Comparison of ENCODE assay signal across 1 cellular context in the genomic region with DNA sequence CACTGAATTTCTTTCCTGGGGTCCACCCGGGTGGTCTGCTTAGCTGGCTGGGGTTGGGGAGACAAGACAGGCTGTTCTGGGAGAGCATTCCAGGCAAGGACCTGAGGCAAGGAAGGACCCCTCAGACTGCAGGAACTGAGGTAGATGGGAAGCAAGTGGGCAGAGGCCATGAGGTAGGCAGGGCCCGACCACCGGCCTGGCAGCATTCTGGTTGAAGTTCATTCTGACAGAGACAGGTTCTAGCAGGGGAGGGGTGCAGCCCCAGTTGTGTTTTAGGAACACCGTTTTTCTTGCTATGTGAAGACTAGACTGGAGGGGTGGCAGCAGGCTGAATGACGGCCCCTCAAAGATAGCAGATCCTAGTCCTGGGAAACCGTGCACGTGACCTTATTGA.
TF ChIP-seq lines count a peak whose summit lies in the region.

No MANE protein-coding gene starts in this region.

TF ChIP-seq in HepG2, 621 proteins besides CTCF, POLR2A, EP300 and RAD21:
- TF ChIP-seq, protein P1, sequence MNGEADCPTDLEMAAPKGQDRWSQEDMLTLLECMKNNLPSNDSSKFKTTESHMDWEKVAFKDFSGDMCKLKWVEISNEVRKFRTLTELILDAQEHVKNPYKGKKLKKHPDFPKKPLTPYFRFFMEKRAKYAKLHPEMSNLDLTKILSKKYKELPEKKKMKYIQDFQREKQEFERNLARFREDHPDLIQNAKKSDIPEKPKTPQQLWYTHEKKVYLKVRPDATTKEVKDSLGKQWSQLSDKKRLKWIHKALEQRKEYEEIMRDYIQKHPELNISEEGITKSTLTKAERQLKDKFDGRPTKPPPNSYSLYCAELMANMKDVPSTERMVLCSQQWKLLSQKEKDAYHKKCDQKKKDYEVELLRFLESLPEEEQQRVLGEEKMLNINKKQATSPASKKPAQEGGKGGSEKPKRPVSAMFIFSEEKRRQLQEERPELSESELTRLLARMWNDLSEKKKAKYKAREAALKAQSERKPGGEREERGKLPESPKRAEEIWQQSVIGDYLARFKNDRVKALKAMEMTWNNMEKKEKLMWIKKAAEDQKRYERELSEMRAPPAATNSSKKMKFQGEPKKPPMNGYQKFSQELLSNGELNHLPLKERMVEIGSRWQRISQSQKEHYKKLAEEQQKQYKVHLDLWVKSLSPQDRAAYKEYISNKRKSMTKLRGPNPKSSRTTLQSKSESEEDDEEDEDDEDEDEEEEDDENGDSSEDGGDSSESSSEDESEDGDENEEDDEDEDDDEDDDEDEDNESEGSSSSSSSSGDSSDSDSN (CRISPR knock-in tag; IDR thresholded peaks at IDR 0.05): 0 out of 2 replicates have a peak, but pooled peaks have one; percentile 2
- TF ChIP-seq POLR2AphosphoS5 (IDR thresholded peaks at IDR 0.05; ENCODE audit: low read depth, low read length): no peak
- no peak for TF ChIP-seq MTA3 (CRISPR knock-in tag; IDR thresholded peaks at IDR 0.05)
- TF ChIP-seq, protein P2, sequence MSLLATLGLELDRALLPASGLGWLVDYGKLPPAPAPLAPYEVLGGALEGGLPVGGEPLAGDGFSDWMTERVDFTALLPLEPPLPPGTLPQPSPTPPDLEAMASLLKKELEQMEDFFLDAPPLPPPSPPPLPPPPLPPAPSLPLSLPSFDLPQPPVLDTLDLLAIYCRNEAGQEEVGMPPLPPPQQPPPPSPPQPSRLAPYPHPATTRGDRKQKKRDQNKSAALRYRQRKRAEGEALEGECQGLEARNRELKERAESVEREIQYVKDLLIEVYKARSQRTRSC (CRISPR knock-in tag; IDR thresholded peaks at IDR 0.05; ENCODE audit: low read depth): no peak
- no peak for TF ChIP-seq PITX1 (CRISPR knock-in tag; IDR thresholded peaks at IDR 0.05)
- TF ChIP-seq, protein P3, sequence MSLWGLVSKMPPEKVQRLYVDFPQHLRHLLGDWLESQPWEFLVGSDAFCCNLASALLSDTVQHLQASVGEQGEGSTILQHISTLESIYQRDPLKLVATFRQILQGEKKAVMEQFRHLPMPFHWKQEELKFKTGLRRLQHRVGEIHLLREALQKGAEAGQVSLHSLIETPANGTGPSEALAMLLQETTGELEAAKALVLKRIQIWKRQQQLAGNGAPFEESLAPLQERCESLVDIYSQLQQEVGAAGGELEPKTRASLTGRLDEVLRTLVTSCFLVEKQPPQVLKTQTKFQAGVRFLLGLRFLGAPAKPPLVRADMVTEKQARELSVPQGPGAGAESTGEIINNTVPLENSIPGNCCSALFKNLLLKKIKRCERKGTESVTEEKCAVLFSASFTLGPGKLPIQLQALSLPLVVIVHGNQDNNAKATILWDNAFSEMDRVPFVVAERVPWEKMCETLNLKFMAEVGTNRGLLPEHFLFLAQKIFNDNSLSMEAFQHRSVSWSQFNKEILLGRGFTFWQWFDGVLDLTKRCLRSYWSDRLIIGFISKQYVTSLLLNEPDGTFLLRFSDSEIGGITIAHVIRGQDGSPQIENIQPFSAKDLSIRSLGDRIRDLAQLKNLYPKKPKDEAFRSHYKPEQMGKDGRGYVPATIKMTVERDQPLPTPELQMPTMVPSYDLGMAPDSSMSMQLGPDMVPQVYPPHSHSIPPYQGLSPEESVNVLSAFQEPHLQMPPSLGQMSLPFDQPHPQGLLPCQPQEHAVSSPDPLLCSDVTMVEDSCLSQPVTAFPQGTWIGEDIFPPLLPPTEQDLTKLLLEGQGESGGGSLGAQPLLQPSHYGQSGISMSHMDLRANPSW (CRISPR knock-in tag; IDR thresholded peaks at IDR 0.05; ENCODE audit: borderline replicate concordance): no peak
- TF ChIP-seq SRSF4 (IDR thresholded peaks at IDR 0.05; ENCODE audit: low read depth, low read length, poor library complexity, severe bottlenecking): no peak
- TF ChIP-seq TBL1XR1 (IDR thresholded peaks at IDR 0.05; ENCODE audit: borderline replicate concordance, low read length, partially characterized antibody): no peak
- no peak for TF ChIP-seq NONO (IDR thresholded peaks at IDR 0.05)
- 0 out of 2 replicates have a peak, but pooled peaks have one; percentile 7 for TF ChIP-seq NONO (CRISPR knock-in tag; conservative IDR thresholded peaks at IDR 0.05)
- no peak for TF ChIP-seq FOSL1 (CRISPR knock-in tag; IDR thresholded peaks at IDR 0.05; ENCODE audit: borderline replicate concordance)
- TF ChIP-seq, protein P4, sequence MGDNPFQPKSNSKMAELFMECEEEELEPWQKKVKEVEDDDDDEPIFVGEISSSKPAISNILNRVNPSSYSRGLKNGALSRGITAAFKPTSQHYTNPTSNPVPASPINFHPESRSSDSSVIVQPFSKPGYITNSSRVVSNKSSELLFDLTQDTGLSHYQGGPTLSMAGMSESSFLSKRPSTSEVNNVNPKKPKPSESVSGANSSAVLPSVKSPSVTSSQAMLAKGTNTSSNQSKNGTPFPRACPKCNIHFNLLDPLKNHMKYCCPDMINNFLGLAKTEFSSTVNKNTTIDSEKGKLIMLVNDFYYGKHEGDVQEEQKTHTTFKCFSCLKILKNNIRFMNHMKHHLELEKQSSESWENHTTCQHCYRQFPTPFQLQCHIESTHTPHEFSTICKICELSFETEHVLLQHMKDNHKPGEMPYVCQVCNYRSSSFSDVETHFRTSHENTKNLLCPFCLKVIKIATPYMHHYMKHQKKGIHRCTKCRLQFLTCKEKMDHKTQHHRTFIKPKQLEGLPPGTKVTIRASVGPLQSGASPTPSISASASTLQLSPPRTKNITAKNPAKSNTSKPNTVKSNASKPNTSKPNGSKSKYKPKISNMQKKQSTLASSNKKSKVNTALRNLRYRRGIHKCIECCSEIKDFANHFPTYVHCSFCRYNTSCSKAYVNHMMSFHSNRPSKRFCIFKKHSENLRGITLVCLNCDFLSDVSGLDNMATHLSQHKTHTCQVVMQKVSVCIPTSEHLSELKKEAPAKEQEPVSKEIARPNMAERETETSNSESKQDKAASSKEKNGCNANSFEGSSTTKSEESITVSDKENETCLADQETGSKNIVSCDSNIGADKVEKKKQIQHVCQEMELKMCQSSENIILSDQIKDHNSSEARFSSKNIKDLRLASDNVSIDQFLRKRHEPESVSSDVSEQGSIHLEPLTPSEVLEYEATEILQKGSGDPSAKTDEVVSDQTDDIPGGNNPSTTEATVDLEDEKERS (CRISPR knock-in tag; IDR thresholded peaks at IDR 0.05): no peak
- no peak for TF ChIP-seq EEA1 (CRISPR knock-in tag; IDR thresholded peaks at IDR 0.05; ENCODE audit: borderline replicate concordance)
- TF ChIP-seq ZNF879 (CRISPR knock-in tag; IDR thresholded peaks at IDR 0.05): no peak
- TF ChIP-seq ESRRA (CRISPR knock-in tag; IDR thresholded peaks at IDR 0.05; ENCODE audit: low read depth): no peak
- no peak for TF ChIP-seq TEAD3 (CRISPR knock-in tag; optimal IDR thresholded peaks at IDR 0.05; ENCODE audit: borderline replicate concordance)
